10 cellular contexts compared by ENCODE assay signal in genomic region chr3:50262200-50262599, GRCh38. TPM values are rescaled to one million over a fixed set of nuclear protein-coding genes. Genes with fewer than 3 reads are reported as not detected.
DNase-seq lines count a peak whose midpoint lies in the region; FAIRE-seq and TF ChIP-seq lines count a peak whose summit lies in the region.
"Not testable (repeated sequence)": the region's sequence is repeated elsewhere in the genome, so short reads cannot be mapped to it uniquely, and the experiment has no call there.
"Had no signal": no experiment of that assay in that cellular context is flagged by ENCODE, and none has a peak within 500 bp of the region (broad histone marks: within the 10 kb centered on the region; RNA-seq: fewer than 3 reads in every experiment).

No MANE protein-coding gene starts in this region.

- 98 to 99% methylated on average over 4 of the region's 4 CpGs for WGBS in sigmoid colon, 2 donors

- H3K27me3 Mint-ChIP-seq in astrocyte (ENCODE audit: low read depth, unreplicated experiment); nephron (ENCODE audit: low read depth): not testable (repeated sequence)

- DNase-seq in NT2/D1 (ENCODE audit: low read depth, low spot score); astrocyte (ENCODE audit: low read depth); cardiac muscle cell (ENCODE audit: low read depth in 1 of 2, low spot score in 1 of 2); sigmoid colon; tibial artery: not testable (repeated sequence)

- not testable (repeated sequence) for H3K9me3 Mint-ChIP-seq in astrocyte (ENCODE audit: unreplicated experiment); nephron

- TF ChIP-seq POLR2A in sigmoid colon (IDR thresholded peaks at IDR 0.05): not testable (repeated sequence)

- not testable (repeated sequence) for H3K4me3 Mint-ChIP-seq in astrocyte (ENCODE audit: unreplicated experiment)
- H3K4me3 Mint-ChIP-seq in nephron: peak overlapping the region in 2 of 3 experiments; percentile 59

- H3K4me1 Mint-ChIP-seq in astrocyte (ENCODE audit: low read depth, unreplicated experiment): peaks cover 25% of the 10 kb centered on the region
- H3K4me1 Mint-ChIP-seq in nephron: peaks cover 69% of the 10 kb centered on the region

- not testable (repeated sequence) for H3K4me2 ChIP-seq in astrocyte (ENCODE audit: low read length)

- not testable (repeated sequence) for H3K9me3 ChIP-seq in NT2/D1 (ENCODE audit: insufficient read depth, low read length); astrocyte (ENCODE audit: insufficient read depth, low read depth, low read length); cardiac muscle cell (ENCODE audit: low read depth); sigmoid colon; tibial artery

- not testable (repeated sequence) for H4K20me1 ChIP-seq in astrocyte (ENCODE audit: insufficient read depth, low read length)

- not testable (repeated sequence) for TF ChIP-seq CTCF in 22Rv1 (IDR thresholded peaks at IDR 0.05); astrocyte (IDR thresholded peaks at IDR 0.05; ENCODE audit: insufficient read depth, low read depth, low read length); cardiac muscle cell (IDR thresholded peaks at IDR 0.05; ENCODE audit: low read depth, low read length); nephron (IDR thresholded peaks at IDR 0.05; ENCODE audit: unreplicated experiment in 3 of 3); sigmoid colon (IDR thresholded peaks at IDR 0.05); tibial artery (IDR thresholded peaks at IDR 0.05)

- H3K9ac ChIP-seq in NT2/D1 (ENCODE audit: insufficient read length, low read depth): peak overlapping the region; percentile 34
- H3K9ac ChIP-seq in astrocyte (ENCODE audit: low read length): not testable (repeated sequence)

- not testable (repeated sequence) for H3K79me2 ChIP-seq in astrocyte (ENCODE audit: insufficient read depth, low read length)

- H3K36me3 Mint-ChIP-seq in astrocyte (ENCODE audit: low read depth, unreplicated experiment); nephron (ENCODE audit: low read depth): not testable (repeated sequence)

- H3K36me3 ChIP-seq in NT2/D1 (ENCODE audit: insufficient read depth, insufficient read length, low read length) (peaks cover 28% of the 10 kb centered on the region), cardiac muscle cell (peaks cover 11% of the 10 kb centered on the region), sigmoid colon (peaks cover 8 to 23% (median 13%) of the 10 kb centered on the region in 4 donors), tibial artery (peaks cover 11 to 16% (median 15%) of the 10 kb centered on the region in 3 donors)
- not testable (repeated sequence) for H3K36me3 ChIP-seq in astrocyte (ENCODE audit: insufficient read depth, low read length)

- not testable (repeated sequence) for H3K27me3 ChIP-seq in NT2/D1 (ENCODE audit: insufficient read depth, insufficient read length); astrocyte (ENCODE audit: insufficient read depth, low read length); cardiac muscle cell; sigmoid colon; tibial artery

- H3K27ac Mint-ChIP-seq in astrocyte (ENCODE audit: unreplicated experiment): peak overlapping the region; percentile 41
- peak overlapping the region; percentile 97 to 99 (median 99) for H3K27ac Mint-ChIP-seq in nephron

- FAIRE-seq in astrocyte (lab: Jason Lieb, UNC): not testable (repeated sequence)

- not testable (repeated sequence) for H3K4me3 ChIP-seq in NT2/D1 (ENCODE audit: insufficient read length, low read depth); astrocyte (ENCODE audit: insufficient read depth, low read depth, low read length); cardiac muscle cell; sigmoid colon; tibial artery

- peak overlapping the region; percentile 27; the same call in 1 of the 2 replicates for H3K27ac ChIP-seq in 22Rv1
- H3K27ac ChIP-seq in astrocyte (ENCODE audit: low read depth, low read length): not testable (repeated sequence)
- H3K27ac ChIP-seq in cingulate gyrus (ENCODE audit: low read depth, low read length): peak overlapping the region; percentile 100
- H3K27ac ChIP-seq in cardiac muscle cell: peak overlapping the region; percentile 97
- H3K27ac ChIP-seq in sigmoid colon: peak overlapping the region; percentile 93 to 99 (median 99)
- H3K27ac ChIP-seq in tibial artery: peak overlapping the region; percentile 97 to 98

- intact Hi-C loops in sigmoid colon (cut with DNase I): loop anchor here (5.0 kb wide), 1 partner anchor 65 kb away; the partner anchor contains the start of gene TUSC2
- intact Hi-C loops in tibial artery (cut with DNase I; ENCODE audit: low total_unique reads): not testable (repeated sequence)

- H3K4me1 ChIP-seq in NT2/D1 (ENCODE audit: insufficient read depth, insufficient read length) (peaks cover 61% of the 10 kb centered on the region), astrocyte (ENCODE audit: insufficient read depth, low read length) (peaks cover 38% of the 10 kb centered on the region), cardiac muscle cell (ENCODE audit: low read depth) (peaks cover 45% of the 10 kb centered on the region), sigmoid colon (peaks cover 0 to 68% (median 58%) of the 10 kb centered on the region in 4 donors), tibial artery (peaks cover 8 to 70% (median 58%) of the 10 kb centered on the region in 4 donors)

- not testable (repeated sequence) for TF ChIP-seq EP300 in sigmoid colon (IDR thresholded peaks at IDR 0.05)

- H2AFZ ChIP-seq in astrocyte (ENCODE audit: low read depth, low read length): not testable (repeated sequence)

RNA-seq across cellular contexts. Expression of gene SEMA3B, which starts 6.7 kb away (rescaled TPM):
- total RNA-seq in astrocyte: 4.9 and 5.9 TPM in 2 replicates
- 16.7 and 25.9 TPM in 2 replicates for total RNA-seq in cardiac muscle cell
- polyA plus RNA-seq in cardiac muscle cell: 20.6 and 23.1 TPM in 2 replicates
- 10 to 100 TPM in 3 of 4 donors, 1 to 10 TPM in 1; 7.9 to 54.6 (median 25.0) TPM for total RNA-seq in sigmoid colon
- polyA plus RNA-seq in sigmoid colon: 10 to 100 TPM; 12.0 to 39.2 (median 15.3) TPM
- polyA plus RNA-seq: CD8-positive, alpha-beta memory T cell had no signal

RNA-seq across cellular contexts. Expression of gene LSMEM2, which starts 16.7 kb away (rescaled TPM):
- total RNA-seq in astrocyte (0.30 TPM in 1 of 2 replicates, not detected in the other), cardiac muscle cell (26.4 and 29.2 TPM in 2 replicates), sigmoid colon (not detected)
- polyA plus RNA-seq in cardiac muscle cell (16.4 and 18.1 TPM in 2 replicates), sigmoid colon (under 1 TPM in 2 of 3 donors, not detected in 1; 0.13 to 0.46 TPM)
- total RNA-seq: CD8-positive, alpha-beta memory T cell; Daoy had no signal
- polyA plus RNA-seq: CD8-positive, alpha-beta memory T cell had no signal

RNA-seq across cellular contexts. Expression of gene GNAI2, which starts 26.2 kb away (rescaled TPM):
- total RNA-seq in astrocyte (380 and 381 TPM in 2 replicates), cardiac muscle cell (160 and 179 TPM in 2 replicates), sigmoid colon (100 to 1,000 TPM; 149 to 171 (median 163) TPM)
- polyA plus RNA-seq in cardiac muscle cell (255 and 285 TPM in 2 replicates), sigmoid colon (100 to 1,000 TPM in 1 of 3 donors, 10 to 100 TPM in 2; 43.9 to 125 (median 64.3) TPM)

RNA-seq across cellular contexts. Expression of gene IFRD2, which starts 30.0 kb away (rescaled TPM):
- total RNA-seq in astrocyte: 59.2 and 66.8 TPM in 2 replicates
- total RNA-seq in cardiac muscle cell: 61.0 and 75.3 TPM in 2 replicates
- 106 and 110 TPM in 2 replicates for polyA plus RNA-seq in cardiac muscle cell
- 10 to 100 TPM; 46.7 to 59.1 (median 52.7) TPM for total RNA-seq in sigmoid colon
- polyA plus RNA-seq in sigmoid colon: 10 to 100 TPM; 24.5 to 73.1 (median 31.2) TPM

RNA-seq across cellular contexts. Expression of gene HYAL3, which starts 37.0 kb away (rescaled TPM):
- 6.3 and 6.9 TPM in 2 replicates for total RNA-seq in astrocyte
- total RNA-seq in cardiac muscle cell: 3.6 and 6.4 TPM in 2 replicates
- 2.4 and 6.2 TPM in 2 replicates for polyA plus RNA-seq in cardiac muscle cell
- 1 to 10 TPM; 2.1 to 8.3 (median 3.4) TPM for total RNA-seq in sigmoid colon
- 1 to 10 TPM in 2 of 3 donors, under 1 TPM in 1; 0.60 to 4.4 (median 2.8) TPM for polyA plus RNA-seq in sigmoid colon

Comparison
In these comparisons a context has a peak if more than half of its experiments do, and no peak if none do; other contexts are left out.
1. RNA of gene LSMEM2, which starts 16.7 kb away (total RNA-seq): 26.4 to 29.2 TPM in cardiac muscle cell; 0.30 TPM in astrocyte and not detected in sigmoid colon; every median in the first group is over 10 times any median in the second.